Comparison of ENCODE assay signal across 9 cellular contexts in the genomic region with DNA sequence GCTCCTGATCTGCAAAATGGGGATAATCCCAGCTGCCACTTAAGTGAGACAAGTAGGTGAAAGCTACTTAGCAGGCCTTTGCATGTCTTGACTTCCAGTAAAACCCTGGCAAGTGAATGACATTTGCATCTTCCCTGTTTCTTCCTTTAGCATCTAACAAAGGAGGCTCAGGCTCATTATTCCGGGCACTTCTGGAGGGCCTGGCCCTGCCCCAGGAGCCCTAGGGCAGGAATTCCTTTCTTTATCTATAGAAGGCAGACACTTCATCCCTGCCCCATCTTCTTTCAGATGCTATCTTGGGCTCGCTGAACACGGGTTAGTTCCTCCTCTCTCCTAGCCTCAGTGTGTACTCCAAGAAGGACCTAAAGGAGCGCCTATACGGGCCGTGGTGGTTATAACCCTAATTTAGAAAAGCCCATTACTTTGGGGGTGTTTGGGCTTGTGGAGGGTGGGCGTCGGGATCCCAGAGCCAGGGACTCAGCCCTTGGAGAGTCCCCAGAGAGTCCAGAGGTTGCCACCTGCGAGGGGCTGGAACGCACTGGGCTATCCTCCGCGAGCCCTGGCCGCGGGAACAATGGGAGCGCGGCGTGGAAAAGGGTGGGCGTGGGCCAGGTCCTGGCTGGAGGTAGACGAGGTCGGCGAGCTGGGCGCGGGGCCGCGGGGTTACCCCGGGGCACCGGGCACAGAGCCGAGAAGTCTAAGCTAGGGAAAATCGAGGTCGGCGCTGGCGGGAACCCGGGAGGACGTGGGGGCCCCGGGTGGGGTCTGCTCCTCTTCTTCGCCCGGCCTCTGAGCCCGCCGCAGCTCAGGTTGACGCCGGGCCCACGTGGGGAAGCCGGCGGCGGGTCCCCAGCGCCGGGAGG.
A peak's percentile ranks its signal among the peaks of the same experiment; 100 is the strongest.
DNase-seq lines count a peak whose midpoint lies in the region; ATAC-seq and TF ChIP-seq lines count a peak whose summit lies in the region.
"Had no signal": no experiment of that assay in that cellular context is flagged by ENCODE, and none has a peak within 500 bp of the region (broad histone marks: within the 10 kb centered on the region; RNA-seq: fewer than 3 reads in every experiment).

No MANE protein-coding gene starts in this region.

- H3K27me3 Mint-ChIP-seq in activated naive CD4-positive, alpha-beta T cell treated with anti-CD3 and anti-CD28 coated beads for 36 hours (ENCODE audit: low read depth): peaks cover 35% of the 10 kb centered on the region

- TF ChIP-seq POLR2A in body of pancreas (IDR thresholded peaks at IDR 0.05) (no peak), right lobe of liver (IDR thresholded peaks at IDR 0.05) (no peak), tibial nerve (IDR thresholded peaks at IDR 0.05) (no peak)

- intact Hi-C loops in activated naive CD4-positive, alpha-beta T cell treated with anti-CD3 and anti-CD28 coated beads for 36 hours (cut with micrococcal nuclease): no loop called here
- intact Hi-C loops in body of pancreas (cut with DNase I) (no loop called here), right lobe of liver (cut with DNase I) (no loop called here)

- H3K9me3 ChIP-seq in body of pancreas (no peaks in the 10 kb centered on the region), right lobe of liver (no peaks in the 10 kb centered on the region), tibial nerve (no peaks in the 10 kb centered on the region)

- CTCF ChIA-PET in activated naive CD4-positive, alpha-beta T cell treated with anti-CD3 and anti-CD28 coated beads for 36 hours (lab: Charles Lee): interaction anchor here (0.6 kb wide), 1 partner anchor 99 kb away, joined by 3 read pairs; no protein-coding TSS in a partner anchor

- TF ChIP-seq EP300 in tibial nerve (IDR thresholded peaks at IDR 0.05): no peak

- H3K4me3 Mint-ChIP-seq in activated naive CD4-positive, alpha-beta T cell treated with anti-CD3 and anti-CD28 coated beads for 36 hours: peak overlapping the region; percentile 42

- TF ChIP-seq CTCF in body of pancreas (IDR thresholded peaks at IDR 0.05) (no peak), right lobe of liver (IDR thresholded peaks at IDR 0.05) (no peak), tibial nerve (IDR thresholded peaks at IDR 0.05) (no peak)

- no peak overlapping the region for H3K27ac Mint-ChIP-seq in activated naive CD4-positive, alpha-beta T cell treated with anti-CD3 and anti-CD28 coated beads for 36 hours

- 18 to 55% methylated on average over 6 to 43 of the region's 47 CpGs for WGBS in body of pancreas, 2 donors
- WGBS in right lobe of liver (ENCODE audit: insufficient coverage, low coverage, low lambda C conversion rate, missing lambda C conversion rate): 21% methylated on average over 18 of the region's 47 CpGs
- WGBS in tibial nerve, 2 donors: 9 to 18% methylated on average over 31 to 44 of the region's 47 CpGs

- no peaks in the 10 kb centered on the region for H3K36me3 ChIP-seq in body of pancreas (replicated peaks in 1 of 2; ENCODE audit: insufficient read depth in 1 of 2, low read depth in 2 of 2)
- no peaks in the 10 kb centered on the region for H3K36me3 ChIP-seq in right lobe of liver
- H3K36me3 ChIP-seq in tibial nerve: no peaks in the 10 kb centered on the region

- ATAC-seq in body of pancreas (peak; percentile 15), right lobe of liver (peak in 1 of 4 donors; percentile 9), GM19324 (IDR thresholded peaks at IDR 0.05; ENCODE audit: low FRiP score, unreplicated experiment) (no peak)

- H3K27ac ChIP-seq in body of pancreas: peak overlapping the region; percentile 78 to 87 (median 81)
- H3K27ac ChIP-seq in right lobe of liver: no peak overlapping the region
- H3K27ac ChIP-seq in tibial nerve: peak overlapping the region in 2 of 4 donors; percentile 75 to 77

- no peaks in the 10 kb centered on the region for H3K9me3 Mint-ChIP-seq in activated naive CD4-positive, alpha-beta T cell treated with anti-CD3 and anti-CD28 coated beads for 36 hours

- H3K36me3 Mint-ChIP-seq in activated naive CD4-positive, alpha-beta T cell treated with anti-CD3 and anti-CD28 coated beads for 36 hours (ENCODE audit: low read depth): no peaks in the 10 kb centered on the region

- peaks cover 12% of the 10 kb centered on the region for H3K4me1 Mint-ChIP-seq in activated naive CD4-positive, alpha-beta T cell treated with anti-CD3 and anti-CD28 coated beads for 36 hours (ENCODE audit: low read depth)

- H3K4me3 ChIP-seq in body of pancreas: peak overlapping the region; percentile 33 to 37
- H3K4me3 ChIP-seq in right lobe of liver: peak overlapping the region; percentile 47 to 56 (median 49)
- peak overlapping the region; percentile 49 to 76 (median 66) for H3K4me3 ChIP-seq in tibial nerve

- DNase-seq in activated naive CD4-positive, alpha-beta T cell treated with anti-CD3 and anti-CD28 coated beads for 36 hours: no peak
- no peak for DNase-seq in activated naive CD4-positive, alpha-beta T cell treated with Interleukin-2 at 50 U/mL for 16 hours
- peak in 1 of 4 donors; percentile 39 for DNase-seq in body of pancreas
- no peak for DNase-seq in right lobe of liver
- DNase-seq in tibial nerve (ENCODE audit: low spot score in 2 of 2): no peak
- no peak for DNase-seq in superior temporal gyrus (ENCODE audit: extremely low spot score)
- no peak for DNase-seq in GM03348 (ENCODE audit: low spot score)
- DNase-seq: NCI-H1694 had no signal

- H3K4me1 ChIP-seq in body of pancreas (peaks cover 43% of the 10 kb centered on the region), right lobe of liver (peaks cover 0 to 9% (median 0%) of the 10 kb centered on the region in 4 donors), tibial nerve (peaks cover 0 to 36% (median 14%) of the 10 kb centered on the region in 4 donors)

- H3K27me3 ChIP-seq in body of pancreas: no peaks in the 10 kb centered on the region
- no peaks in the 10 kb centered on the region for H3K27me3 ChIP-seq in right lobe of liver
- H3K27me3 ChIP-seq in tibial nerve: peaks cover 0 to 13% of the 10 kb centered on the region in 2 donors

Comparison
In these comparisons a context has a peak if more than half of its experiments do, and no peak if none do; other contexts are left out.
1. H3K27ac ChIP-seq: peak in body of pancreas (4 of 4); none in right lobe of liver (0 of 3).
2. Peak in every context shown above with its lines, with median percentiles within 50 percentile points of each other: H3K4me3 ChIP-seq.